Comparison of ENCODE assay signal across 1 cellular context in genomic region chr14:69152181-69152943, GRCh38.
A peak's percentile ranks its signal among the peaks of the same experiment; 100 is the strongest.
TF ChIP-seq lines count a peak whose summit lies in the region.

No MANE protein-coding gene starts in this region.

TF ChIP-seq in H1, 55 proteins besides CTCF, POLR2A, EP300 and RAD21:
- peak; percentile 25; the same call in 1 of the 2 replicates for TF ChIP-seq PHF8 (conservative IDR thresholded peaks at IDR 0.05; ENCODE audit: low read depth, low read length)
- TF ChIP-seq JUN (IDR thresholded peaks at IDR 0.05; ENCODE audit: low read depth, low read length) = no peak
- 0 out of 4 replicates have a peak, but pooled peaks of 1 of the 2 experiments have one; percentile 26 for TF ChIP-seq SIN3A (conservative IDR thresholded peaks at IDR 0.05 in 1 of 2, IDR thresholded peaks at IDR 0.05 in 1 of 2; ENCODE audit: low read depth in 1 of 2, low read length in 2 of 2)
- peak; percentile 37 for TF ChIP-seq SAP30 (IDR thresholded peaks at IDR 0.05; ENCODE audit: insufficient read depth, insufficient replicate concordance, low read length)
- TF ChIP-seq KDM1A (IDR thresholded peaks at IDR 0.05; ENCODE audit: borderline replicate concordance, low read length) = no peak
- no peak for TF ChIP-seq ZNF274 (IDR thresholded peaks at IDR 0.05; ENCODE audit: borderline replicate concordance, extremely low read depth, low read length)
- TF ChIP-seq CEBPB (IDR thresholded peaks at IDR 0.05; ENCODE audit: low read depth, low read length) = no peak
- no peak for TF ChIP-seq SIRT6 (IDR thresholded peaks at IDR 0.05; ENCODE audit: low read length)
- TF ChIP-seq CTBP2 (IDR thresholded peaks at IDR 0.05; ENCODE audit: borderline replicate concordance, insufficient read depth, insufficient read length, low read length) = no peak
- no peak for TF ChIP-seq POU5F1 (IDR thresholded peaks at IDR 0.05; ENCODE audit: low read depth, low read length)
- TF ChIP-seq TBP (IDR thresholded peaks at IDR 0.05; ENCODE audit: low read depth, low read length) = no peak
- no peak for TF ChIP-seq ATF2 (IDR thresholded peaks at IDR 0.05; ENCODE audit: low read length)
- peak in 1 of 2 experiments; percentile 2; a peak in 1 of 4 replicates for TF ChIP-seq HDAC2 (IDR thresholded peaks at IDR 0.05; ENCODE audit: borderline replicate concordance in 1 of 2, low read depth in 2 of 2, low read length in 2 of 2)
- TF ChIP-seq RBBP5 (IDR thresholded peaks at IDR 0.05; ENCODE audit: borderline replicate concordance, low read depth, low read length) = no peak
- TF ChIP-seq RXRA (IDR thresholded peaks at IDR 0.05; ENCODE audit: insufficient read depth, low read depth, low read length) = no peak
- TF ChIP-seq BRCA1 (IDR thresholded peaks at IDR 0.05; ENCODE audit: low read depth, low read length) = no peak
- no peak for TF ChIP-seq RFX5 (IDR thresholded peaks at IDR 0.05; ENCODE audit: borderline replicate concordance, low read depth, low read length)
- TF ChIP-seq EZH2 (IDR thresholded peaks at IDR 0.05; ENCODE audit: low read depth, low read length, severe bottlenecking) = no peak
- no peak for TF ChIP-seq CHD7 (IDR thresholded peaks at IDR 0.05; ENCODE audit: insufficient replicate concordance, low read length)
- no peak for TF ChIP-seq YY1 (IDR thresholded peaks at IDR 0.05; ENCODE audit: low read depth, low read length)
- no peak for TF ChIP-seq ASH2L (IDR thresholded peaks at IDR 0.05; ENCODE audit: low read length)
- no peak for TF ChIP-seq SIX5 (IDR thresholded peaks at IDR 0.05; ENCODE audit: low read depth, low read length)
- peak; percentile 21 for TF ChIP-seq KDM4A (IDR thresholded peaks at IDR 0.05; ENCODE audit: low read depth, low read length, severe bottlenecking)
- TF ChIP-seq SP4 (IDR thresholded peaks at IDR 0.05; ENCODE audit: low read length) = no peak
